In the genomic region with DNA sequence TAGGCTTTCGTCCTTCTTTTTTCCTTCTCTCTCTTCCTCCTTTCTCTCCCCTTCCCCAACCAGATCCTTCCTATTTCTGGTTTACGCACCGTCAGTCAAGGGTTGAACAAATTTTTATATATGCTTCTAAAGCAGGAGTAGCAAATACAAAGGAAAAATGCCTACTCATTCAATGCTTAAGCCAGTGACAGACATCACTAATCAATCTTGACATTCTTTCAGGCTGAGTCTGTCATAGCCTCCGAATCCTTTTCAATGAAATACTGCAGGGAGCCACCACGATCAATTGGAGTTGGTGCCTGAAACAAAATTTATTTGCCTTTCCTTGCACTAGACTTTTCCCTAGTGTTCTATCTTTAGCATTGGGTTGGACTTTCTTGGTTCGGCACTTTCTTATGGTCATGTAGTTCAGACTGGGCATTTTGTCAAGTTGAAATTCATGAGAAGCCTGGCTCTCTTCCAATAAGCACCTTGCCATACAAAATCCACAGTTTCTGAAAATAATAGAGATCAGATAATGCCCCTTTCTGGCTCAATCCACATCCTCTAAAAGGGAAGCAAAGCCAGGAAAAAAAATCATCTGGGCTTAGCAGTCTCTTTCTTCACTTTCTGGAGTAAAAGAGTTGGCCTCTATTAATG, we compare ENCODE assay signal across 18 cellular contexts.
DNase-seq lines count a peak whose midpoint lies in the region; ATAC-seq and TF ChIP-seq lines count a peak whose summit lies in the region.
"Had no signal": no experiment of that assay in that cellular context is flagged by ENCODE, and none has a peak within 500 bp of the region (broad histone marks: within the 10 kb centered on the region; RNA-seq: fewer than 3 reads in every experiment).

No MANE protein-coding gene starts in this region.

- peak; percentile 48 for TF ChIP-seq EP300 in neural cell (conservative IDR thresholded peaks at IDR 0.05; ENCODE audit: poor library complexity, severe bottlenecking)

- WGBS in endodermal cell (ENCODE audit: insufficient coverage in 1 of 2, insufficient read length in 1 of 2), 2 experiments = 54 to 83% methylated on average over 3 to 6 of the region's 6 CpGs

- peak overlapping the region; percentile 94 for H3K27ac Mint-ChIP-seq in endodermal cell
- H3K27ac Mint-ChIP-seq: stimulated activated memory B cell treated with anti-CD40 and anti-IgM and Interleukin-4, amounts not matched to agents 10 μg/mL and 1 μg/mL and 100 μg/mL, for 72 hours; T-helper 2 cell treated with Interferon-gamma antibody and Interleukin-4, amounts not matched to agents 5 μg/mL and 100 μg/mL, for 36 hours had no signal

- H4K20me1 ChIP-seq in neural cell (ENCODE audit: insufficient read depth) = no peaks in the 10 kb centered on the region

- no peaks in the 10 kb centered on the region for H3K79me2 ChIP-seq in neural cell (replicated peaks; ENCODE audit: insufficient read depth, low read length)

- DNase-seq in DMS 273 (lab: John Stamatoyannopoulos, UW; ENCODE audit: unreplicated experiment) (peak; percentile 20), DMS 273 treated with DMSO at 0.1 percent for 48 hours (lab: John Stamatoyannopoulos, UW) (no peak), NCI-H446 treated with DMSO at 0.1 percent for 48 hours (lab: John Stamatoyannopoulos, UW) (peak; percentile 41), endodermal cell (no peak), ecto neural progenitor cell (ENCODE audit: low spot score) (no peak)
- DNase-seq: activated T-cell treated with anti-CD3 and anti-CD28 coated beads, Interleukin-2, amount 50 U/mL, for 48 hours; colonic mucosa; GM23248; NCI-H146; Right ventricle myocardium superior had no signal

- H3K9me3 ChIP-seq in endodermal cell (ENCODE audit: control insufficient read depth, low read length) (no peaks in the 10 kb centered on the region), neural cell (ENCODE audit: low read length) (no peaks in the 10 kb centered on the region)
- H3K9me3 ChIP-seq: colonic mucosa had no signal

- H3K27me3 ChIP-seq in endodermal cell (ENCODE audit: control insufficient read depth, insufficient read depth, low read length, poor library complexity, severe bottlenecking) (no peaks in the 10 kb centered on the region), neural cell (ENCODE audit: insufficient read depth, low read depth, low read length) (no peaks in the 10 kb centered on the region)
- H3K27me3 ChIP-seq: colonic mucosa had no signal

- no peaks in the 10 kb centered on the region for H3K27me3 Mint-ChIP-seq in endodermal cell (ENCODE audit: insufficient read depth)
- H3K27me3 Mint-ChIP-seq: stimulated activated memory B cell treated with anti-CD40 and anti-IgM and Interleukin-4, amounts not matched to agents 10 μg/mL and 1 μg/mL and 100 μg/mL, for 72 hours had no signal

- no peak overlapping the region for H2AFZ ChIP-seq in neural cell (ENCODE audit: low read depth, low read length)
- H2AFZ ChIP-seq: GM23248 had no signal

- H3K27ac ChIP-seq in endodermal cell (ENCODE audit: low read depth, low read length) = peak overlapping the region; percentile 3
- H3K27ac ChIP-seq in neural cell (ENCODE audit: low read length) = no peak overlapping the region
- H3K27ac ChIP-seq: 22Rv1, colonic mucosa, GM23248, KMS-11 had no signal

- peaks cover 6% of the 10 kb centered on the region for H3K36me3 Mint-ChIP-seq in endodermal cell (ENCODE audit: low read depth)

- TF ChIP-seq CTCF in endodermal cell (conservative IDR thresholded peaks at IDR 0.05) = no peak
- no peak for TF ChIP-seq CTCF in neural cell (IDR thresholded peaks at IDR 0.05; ENCODE audit: poor library complexity, severe bottlenecking)

- H3K4me1 ChIP-seq in endodermal cell (ENCODE audit: control insufficient read depth, insufficient read depth, low read length) = peaks cover 21% of the 10 kb centered on the region
- H3K4me1 ChIP-seq: colonic mucosa had no signal

- H3K9ac ChIP-seq in endodermal cell (ENCODE audit: extremely low read depth, low read length, poor library complexity, severe bottlenecking) (peak overlapping the region; percentile 14), neural cell (ENCODE audit: low read length) (no peak overlapping the region)
- H3K9ac ChIP-seq: GM23248, KMS-11 had no signal

- ATAC-seq in HG02642 (IDR thresholded peaks at IDR 0.05; ENCODE audit: poor library complexity, unreplicated experiment) (no peak), GM21390 (IDR thresholded peaks at IDR 0.05; ENCODE audit: unreplicated experiment) (no peak)
- ATAC-seq: stimulated activated memory B cell treated with anti-CD40 and anti-IgM and Interleukin-4, amounts not matched to agents 10 μg/mL and 1 μg/mL and 100 μg/mL, for 72 hours had no signal

- no peak for TF ChIP-seq RAD21 in neural cell (conservative IDR thresholded peaks at IDR 0.05)

- H3K4me3 ChIP-seq in endodermal cell (ENCODE audit: low read length) (peak overlapping the region; percentile 5), neural cell (ENCODE audit: low read length) (no peak overlapping the region)
- H3K4me3 ChIP-seq: colonic mucosa, GM23248, lung had no signal

- H3K36me3 ChIP-seq in endodermal cell (ENCODE audit: control insufficient read depth, insufficient read depth, low read length) = no peaks in the 10 kb centered on the region
- H3K36me3 ChIP-seq in neural cell (ENCODE audit: insufficient read depth, low read length) = no peaks in the 10 kb centered on the region
- H3K36me3 ChIP-seq: colonic mucosa had no signal

- H3F3A ChIP-seq in neural cell (ENCODE audit: insufficient read depth, low read length, poor library complexity, severe bottlenecking) = no peaks in the 10 kb centered on the region

- H3K4me2 ChIP-seq in neural cell (ENCODE audit: low read length) = no peak overlapping the region
- H3K4me2 ChIP-seq: KMS-11 had no signal

- H3K9me2 ChIP-seq in neural cell (ENCODE audit: insufficient read depth, low read length) = no peaks in the 10 kb centered on the region

- H3K9me3 Mint-ChIP-seq in endodermal cell = no peaks in the 10 kb centered on the region
- H3K9me3 Mint-ChIP-seq: stimulated activated memory B cell treated with anti-CD40 and anti-IgM and Interleukin-4, amounts not matched to agents 10 μg/mL and 1 μg/mL and 100 μg/mL, for 72 hours; T-helper 2 cell treated with Interferon-gamma antibody and Interleukin-4, amounts not matched to agents 5 μg/mL and 100 μg/mL, for 36 hours had no signal

- no peak overlapping the region for H3K4me3 Mint-ChIP-seq in endodermal cell
- H3K4me3 Mint-ChIP-seq: stimulated activated memory B cell treated with anti-CD40 and anti-IgM and Interleukin-4, amounts not matched to agents 10 μg/mL and 1 μg/mL and 100 μg/mL, for 72 hours; T-helper 2 cell treated with Interferon-gamma antibody and Interleukin-4, amounts not matched to agents 5 μg/mL and 100 μg/mL, for 36 hours had no signal

- H3K4me1 Mint-ChIP-seq in endodermal cell = peaks cover 43% of the 10 kb centered on the region
- H3K4me1 Mint-ChIP-seq: stimulated activated memory B cell treated with anti-CD40 and anti-IgM and Interleukin-4, amounts not matched to agents 10 μg/mL and 1 μg/mL and 100 μg/mL, for 72 hours had no signal

TF ChIP-seq in neural cell, 6 proteins besides CTCF, POLR2A, EP300 and RAD21:
- TF ChIP-seq, protein P1, sequence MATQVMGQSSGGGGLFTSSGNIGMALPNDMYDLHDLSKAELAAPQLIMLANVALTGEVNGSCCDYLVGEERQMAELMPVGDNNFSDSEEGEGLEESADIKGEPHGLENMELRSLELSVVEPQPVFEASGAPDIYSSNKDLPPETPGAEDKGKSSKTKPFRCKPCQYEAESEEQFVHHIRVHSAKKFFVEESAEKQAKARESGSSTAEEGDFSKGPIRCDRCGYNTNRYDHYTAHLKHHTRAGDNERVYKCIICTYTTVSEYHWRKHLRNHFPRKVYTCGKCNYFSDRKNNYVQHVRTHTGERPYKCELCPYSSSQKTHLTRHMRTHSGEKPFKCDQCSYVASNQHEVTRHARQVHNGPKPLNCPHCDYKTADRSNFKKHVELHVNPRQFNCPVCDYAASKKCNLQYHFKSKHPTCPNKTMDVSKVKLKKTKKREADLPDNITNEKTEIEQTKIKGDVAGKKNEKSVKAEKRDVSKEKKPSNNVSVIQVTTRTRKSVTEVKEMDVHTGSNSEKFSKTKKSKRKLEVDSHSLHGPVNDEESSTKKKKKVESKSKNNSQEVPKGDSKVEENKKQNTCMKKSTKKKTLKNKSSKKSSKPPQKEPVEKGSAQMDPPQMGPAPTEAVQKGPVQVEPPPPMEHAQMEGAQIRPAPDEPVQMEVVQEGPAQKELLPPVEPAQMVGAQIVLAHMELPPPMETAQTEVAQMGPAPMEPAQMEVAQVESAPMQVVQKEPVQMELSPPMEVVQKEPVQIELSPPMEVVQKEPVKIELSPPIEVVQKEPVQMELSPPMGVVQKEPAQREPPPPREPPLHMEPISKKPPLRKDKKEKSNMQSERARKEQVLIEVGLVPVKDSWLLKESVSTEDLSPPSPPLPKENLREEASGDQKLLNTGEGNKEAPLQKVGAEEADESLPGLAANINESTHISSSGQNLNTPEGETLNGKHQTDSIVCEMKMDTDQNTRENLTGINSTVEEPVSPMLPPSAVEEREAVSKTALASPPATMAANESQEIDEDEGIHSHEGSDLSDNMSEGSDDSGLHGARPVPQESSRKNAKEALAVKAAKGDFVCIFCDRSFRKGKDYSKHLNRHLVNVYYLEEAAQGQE (IDR thresholded peaks at IDR 0.05; ENCODE audit: borderline replicate concordance) = no peak
- TF ChIP-seq EZH2 (IDR thresholded peaks at IDR 0.05; ENCODE audit: borderline replicate concordance, insufficient read depth, low read length, poor library complexity, severe bottlenecking) = no peak
- no peak for TF ChIP-seq TAF1 (IDR thresholded peaks at IDR 0.05; ENCODE audit: low read depth)
- TF ChIP-seq SMC3 (conservative IDR thresholded peaks at IDR 0.05; ENCODE audit: poor library complexity) = no peak
- TF ChIP-seq POLR2AphosphoS5 (IDR thresholded peaks at IDR 0.05) = peak; percentile 31
- TF ChIP-seq MXI1 (conservative IDR thresholded peaks at IDR 0.05; ENCODE audit: poor library complexity, severe bottlenecking) = no peak

Comparison
In these comparisons a context has a peak if more than half of its experiments do, and no peak if none do; other contexts are left out.
1. DNase-seq: peak in DMS 273 (single experiment) and NCI-H446 treated with DMSO at 0.1 percent for 48 hours (single experiment); none in DMS 273 treated with DMSO at 0.1 percent for 48 hours (single experiment), endodermal cell (single experiment) and ecto neural progenitor cell (single experiment).